In the genomic region with DNA sequence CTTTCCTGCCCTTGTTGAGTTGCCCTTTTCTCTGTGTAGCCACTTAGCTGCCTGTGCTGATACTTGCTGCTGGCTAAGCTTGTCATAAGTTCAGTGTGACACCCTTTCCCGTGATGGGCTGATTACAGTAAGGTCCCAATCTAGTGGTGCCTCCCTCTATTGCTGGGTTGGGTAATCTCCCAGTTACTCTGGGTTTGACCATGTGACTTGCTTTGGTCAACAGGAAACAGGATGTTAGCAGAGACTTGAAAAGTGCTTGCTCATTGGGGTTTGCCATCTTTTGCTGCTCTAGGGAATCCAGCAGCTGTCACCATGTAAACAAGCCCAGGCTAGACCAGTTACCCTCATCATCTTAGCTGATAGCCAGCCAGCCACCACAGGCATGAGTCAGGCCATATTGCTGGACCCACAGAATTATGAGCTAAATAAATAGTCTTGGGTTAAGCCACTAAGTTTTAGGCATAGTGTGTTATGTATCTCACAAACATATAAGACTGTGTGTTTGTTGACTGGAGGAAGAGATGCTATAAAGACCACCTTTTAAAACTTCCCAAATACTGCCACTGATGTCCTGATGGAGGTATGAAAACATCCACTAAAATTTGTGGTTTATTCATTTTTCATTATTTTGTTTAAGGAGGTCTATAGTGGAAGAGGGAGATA, we compare ENCODE assay signal across 9 cellular contexts. TPM values are rescaled to one million over a fixed set of nuclear protein-coding genes. Genes with fewer than 3 reads are reported as not detected.
DNase-seq lines count a peak whose midpoint lies in the region; ATAC-seq and TF ChIP-seq lines count a peak whose summit lies in the region.
"Had no signal": no experiment of that assay in that cellular context is flagged by ENCODE, and none has a peak within 500 bp of the region (broad histone marks: within the 10 kb centered on the region; RNA-seq: fewer than 3 reads in every experiment).

No MANE protein-coding gene starts in this region.

- H3K9me3 ChIP-seq in A673 (ENCODE audit: low read depth, low read length, poor library complexity, severe bottlenecking) (peaks cover 6% of the 10 kb centered on the region), hepatocyte (ENCODE audit: low read depth) (no peaks in the 10 kb centered on the region)

- no TSS peak for BruUV-seq in A673 (replicated peaks; lab: Mats Ljungman, UMichigan)

- no peak overlapping the region for H2AFZ ChIP-seq in hepatocyte

- H3K9me2 ChIP-seq in hepatocyte (replicated peaks; ENCODE audit: insufficient read depth): no peaks in the 10 kb centered on the region

- no peaks in the 10 kb centered on the region for H3K27me3 ChIP-seq in A673 (replicated peaks; ENCODE audit: insufficient read depth, low read depth, low read length, poor library complexity)
- no peaks in the 10 kb centered on the region for H3K27me3 ChIP-seq in hepatocyte

- H3K36me3 ChIP-seq in A673 (ENCODE audit: insufficient read depth, low read length, poor library complexity, severe bottlenecking) (no peaks in the 10 kb centered on the region), hepatocyte (replicated peaks; ENCODE audit: insufficient read depth, low read depth) (no peaks in the 10 kb centered on the region)

- DNase-seq in A673 (ENCODE audit: low spot score): peak; percentile 27
- DNase-seq in HT1080 (ENCODE audit: low read depth): peak; percentile 97
- peak; percentile 15 for DNase-seq in T1000 (lab: John Stamatoyannopoulos, UW)
- peak; percentile 70 for DNase-seq in hepatic stellate cell (ENCODE audit: low spot score)
- no peak for DNase-seq in hepatocyte (ENCODE audit: low spot score)
- no peak for DNase-seq in NCI-H345 (lab: John Stamatoyannopoulos, UW)

- H3K27ac ChIP-seq in A673 (ENCODE audit: low read depth, low read length, poor library complexity, severe bottlenecking) (no peak overlapping the region), hepatocyte (no peak overlapping the region)

- H3K79me2 ChIP-seq in hepatocyte: no peaks in the 10 kb centered on the region

- H3K4me1 ChIP-seq in A673 (ENCODE audit: insufficient read depth, low read length, poor library complexity, severe bottlenecking): no peaks in the 10 kb centered on the region
- no peaks in the 10 kb centered on the region for H3K4me1 ChIP-seq in hepatocyte (ENCODE audit: insufficient read depth)

- H3K4me3 ChIP-seq in A673 (ENCODE audit: low read depth, low read length, poor library complexity, severe bottlenecking): no peak overlapping the region
- no peak overlapping the region for H3K4me3 ChIP-seq in hepatocyte

- POLR2A ChIA-PET in A673 (lab: Charles Lee; ENCODE audit: low non-redundant PET): no interaction called here

- TF ChIP-seq CTCF in A673 (conservative IDR thresholded peaks at IDR 0.05; ENCODE audit: low read depth, low read length) (no peak), hepatocyte (IDR thresholded peaks at IDR 0.05; ENCODE audit: poor library complexity) (no peak)

- ATAC-seq in GM18498 (IDR thresholded peaks at IDR 0.05; ENCODE audit: unreplicated experiment): peak; percentile 78
- ATAC-seq in GM18867 (IDR thresholded peaks at IDR 0.05; ENCODE audit: unreplicated experiment): no peak

- intact Hi-C loops in A673 (cut with micrococcal nuclease; ENCODE audit: unreplicated experiment): no loop called here

- H4K20me1 ChIP-seq in hepatocyte (ENCODE audit: insufficient read depth, poor library complexity, severe bottlenecking): no peaks in the 10 kb centered on the region

- CTCF ChIA-PET in A673 (lab: Charles Lee): no interaction called here

- H3K4me2 ChIP-seq in hepatocyte: no peak overlapping the region

- 85% methylated on average over 1 of the region's 1 CpG for WGBS in hepatocyte (ENCODE audit: low lambda C conversion rate, missing lambda C conversion rate)

RNA-seq across cellular contexts. Expression of a gene that starts 4.0 kb away (rescaled TPM):
- not detected in 2 replicates for total RNA-seq in A673 (2021)
- total RNA-seq in HT1080 (2014; rRNA removed; shearing (Covaris generic)): not detected in 2 replicates
- polyA plus RNA-seq in HT1080 (2015; cell fraction: cytosol; rRNA removed): not detected in 2 replicates
- polyA plus RNA-seq in HT1080 (2015; cell fraction: nucleus; rRNA removed): not detected in 2 replicates
- not detected in 2 replicates for total RNA-seq in hepatocyte
- polyA plus RNA-seq in hepatocyte: not detected in 2 replicates
- total RNA-seq: dermis microvascular lymphatic vessel endothelial cell had no signal

Comparison
In these comparisons a context has a peak if more than half of its experiments do, and no peak if none do; other contexts are left out.
1. DNase-seq: peak in A673 (single experiment), HT1080 (single experiment), T1000 (single experiment) and hepatic stellate cell (single experiment); none in hepatocyte (single experiment) and NCI-H345 (single experiment).